ENCODE assay signal across 8 cellular contexts in genomic region chr1:98794196-98794886, GRCh38.
DNase-seq lines count a peak whose midpoint lies in the region; ATAC-seq and TF ChIP-seq lines count a peak whose summit lies in the region.

No MANE protein-coding gene starts in this region.

- no peaks in the 10 kb centered on the region for H3K27me3 ChIP-seq in transverse colon

- no peak for TF ChIP-seq EP300 in transverse colon (IDR thresholded peaks at IDR 0.05; ENCODE audit: low read depth)

- peaks cover 0 to 5% of the 10 kb centered on the region in 2 donors for H3K4me1 Mint-ChIP-seq in natural killer cell

- no peaks in the 10 kb centered on the region for H3K4me1 ChIP-seq in transverse colon

- DNase-seq in D341Med (ENCODE audit: low spot score) (peak; percentile 65), NCI-H526 (lab: John Stamatoyannopoulos, UW) (peak; percentile 79 to 84), epithelial cell of esophagus (ENCODE audit: low read depth) (peak; percentile 83), natural killer cell (no peak), transverse colon (peak; percentile 36)
- peak; percentile 17 to 40 for DNase-seq in activated CD4-positive, alpha-beta T cell treated with anti-CD3 and anti-CD28 coated beads, Interleukin-2, amount 50 U/mL, for 48 hours

- H3K36me3 ChIP-seq in transverse colon, result no peaks in the 10 kb centered on the region

- H3K4me3 ChIP-seq in epithelial cell of esophagus (ENCODE audit: low read length), result no peak overlapping the region
- H3K4me3 ChIP-seq in transverse colon, result no peak overlapping the region

- no peak overlapping the region for H3K27ac ChIP-seq in transverse colon

- 14% methylated on average over 3 of the region's 3 CpGs; no CpG with 5 or more reads in 1 of the 2 donors for WGBS in transverse colon (ENCODE audit: low coverage in 1 of 2), 2 donors

- ATAC-seq in GM19328 (IDR thresholded peaks at IDR 0.05; ENCODE audit: unreplicated experiment) (peak; percentile 95), HG03280 (IDR thresholded peaks at IDR 0.05; ENCODE audit: unreplicated experiment) (peak; percentile 96), natural killer cell (peak; percentile 74 to 88 (median 82))

- H3K27me3 Mint-ChIP-seq in natural killer cell (ENCODE audit: low read depth in 2 of 2), result peaks cover 0 to 5% of the 10 kb centered on the region in 2 donors

- no peaks in the 10 kb centered on the region for H3K36me3 Mint-ChIP-seq in natural killer cell

- H3K4me3 Mint-ChIP-seq in natural killer cell, result no peak overlapping the region

- peak; percentile 92 for TF ChIP-seq CTCF in epithelial cell of esophagus (IDR thresholded peaks at IDR 0.05; ENCODE audit: insufficient read depth, low read depth, low read length, missing control alignments)
- peak; percentile 70 for TF ChIP-seq CTCF in natural killer cell (IDR thresholded peaks at IDR 0.05)
- peak; percentile 61 to 68 (median 64) for TF ChIP-seq CTCF in transverse colon (IDR thresholded peaks at IDR 0.05)

- no peaks in the 10 kb centered on the region for H3K9me3 ChIP-seq in transverse colon

- in situ Hi-C loops in transverse colon (cut with MboI; ENCODE audit: low pct_ligation_motif_present in 1 of 4, low pct_unique_long_range_greater_than_20kb in 1 of 4, low sequenced_read_pairs in 3 of 4), result no loop called here

- TF ChIP-seq POLR2A in transverse colon (IDR thresholded peaks at IDR 0.05), result no peak

- intact Hi-C loops in natural killer cell (cut with micrococcal nuclease) (loop anchor here (5.0 to 10.0 kb wide), 2 partner anchors 150 to 913 kb away; no protein-coding TSS in a partner anchor), transverse colon (cut with DNase I; ENCODE audit: low total_unique reads) (no loop called here)

- no peak overlapping the region for H3K27ac Mint-ChIP-seq in natural killer cell

- H3K9me3 Mint-ChIP-seq in natural killer cell, result no peaks in the 10 kb centered on the region
